ENCODE assay signal across 15 cellular contexts in the genomic region with DNA sequence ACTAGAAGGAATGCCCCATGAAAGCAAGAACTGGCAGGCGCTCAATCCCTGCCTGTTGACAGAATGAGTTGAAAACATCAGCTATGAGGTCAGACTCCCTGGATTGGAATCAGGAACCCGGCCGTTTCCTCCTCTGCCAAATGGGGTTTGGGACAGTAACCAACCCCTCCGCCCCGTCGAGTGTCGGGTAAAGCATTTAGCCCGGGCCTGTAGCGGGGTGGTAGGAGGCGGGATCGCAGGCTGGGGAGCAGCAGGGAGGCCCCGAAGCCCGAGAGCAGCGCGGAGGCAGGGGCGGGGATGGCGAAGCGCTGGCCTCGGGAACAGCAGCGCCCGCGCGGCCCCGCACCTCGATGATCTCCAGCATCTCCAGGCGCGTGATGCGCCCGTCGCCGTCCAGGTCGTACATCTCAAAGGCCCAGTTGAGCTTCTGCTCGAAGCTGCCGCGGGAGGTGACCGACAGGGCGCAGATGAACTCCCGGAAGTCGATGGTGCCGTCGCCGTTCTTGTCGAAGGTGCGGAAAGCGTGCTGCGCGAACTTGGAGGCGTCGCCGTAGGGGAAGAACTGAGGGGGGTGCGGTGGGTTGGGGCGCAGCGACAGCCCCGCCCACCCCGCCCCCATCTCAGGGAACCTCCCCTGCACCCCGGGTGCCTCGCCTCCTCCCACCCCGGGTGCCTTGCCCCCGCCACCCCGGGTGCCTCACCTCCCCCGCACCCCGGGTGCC. TPM values are rescaled to one million over a fixed set of nuclear protein-coding genes. Genes with fewer than 3 reads are reported as not detected.
DNase-seq lines count a peak whose midpoint lies in the region; ATAC-seq and TF ChIP-seq lines count a peak whose summit lies in the region.
"Had no signal": no experiment of that assay in that cellular context is flagged by ENCODE, and none has a peak within 500 bp of the region (broad histone marks: within the 10 kb centered on the region; RNA-seq: fewer than 3 reads in every experiment).

No MANE protein-coding gene starts in this region.

- ATAC-seq in HG03025 (IDR thresholded peaks at IDR 0.05; ENCODE audit: low FRiP score, unreplicated experiment), result no peak

- H3K27ac Mint-ChIP-seq in chondrocyte (ENCODE audit: unreplicated experiment) (no peak overlapping the region), glutamatergic neuron (ENCODE audit: unreplicated experiment) (no peak overlapping the region)

- H3K4me1 ChIP-seq in ovary (ENCODE audit: insufficient read depth), result peaks cover 3% of the 10 kb centered on the region

- WGBS in ovary, 3 donors, result 38 to 41% (median 41%) methylated on average over 55 to 62 of the region's 62 CpGs

- no peaks in the 10 kb centered on the region for H3K9me3 Mint-ChIP-seq in chondrocyte (ENCODE audit: low read depth)
- H3K9me3 Mint-ChIP-seq in glutamatergic neuron (ENCODE audit: unreplicated experiment), result no peaks in the 10 kb centered on the region

- TF ChIP-seq CTCF in GM10266 (IDR thresholded peaks at IDR 0.05; ENCODE audit: control insufficient read depth, insufficient read depth, low read depth, missing control alignments), result no peak
- TF ChIP-seq CTCF in chondrocyte (IDR thresholded peaks at IDR 0.05), result no peak
- TF ChIP-seq CTCF in ovary (IDR thresholded peaks at IDR 0.05), result no peak
- TF ChIP-seq CTCF in glutamatergic neuron (IDR thresholded peaks at IDR 0.05; ENCODE audit: partially characterized antibody, unreplicated experiment), result no peak

- no peak overlapping the region for H3K4me3 ChIP-seq in ovary
- H3K4me3 ChIP-seq: cardiac muscle cell had no signal

- H3K27ac ChIP-seq in ovary, result no peak overlapping the region
- H3K27ac ChIP-seq: C4-2B, cardiac muscle cell, transverse colon had no signal

- H3K36me3 Mint-ChIP-seq in chondrocyte (ENCODE audit: low read depth), result peaks cover 2% of the 10 kb centered on the region
- peaks cover 5% of the 10 kb centered on the region for H3K36me3 Mint-ChIP-seq in glutamatergic neuron (ENCODE audit: unreplicated experiment)

- no peaks in the 10 kb centered on the region for H3K9me3 ChIP-seq in ovary
- H3K9me3 ChIP-seq: transverse colon had no signal

- H3K4me3 Mint-ChIP-seq in chondrocyte (ENCODE audit: unreplicated experiment) (no peak overlapping the region), glutamatergic neuron (ENCODE audit: unreplicated experiment) (no peak overlapping the region)

- H3K27me3 ChIP-seq in ovary, result no peaks in the 10 kb centered on the region

- peak; percentile 15 for DNase-seq in GM10266 (ENCODE audit: extremely low spot score)
- DNase-seq in activated CD4-positive, alpha-beta T cell treated with anti-CD3 and anti-CD28 coated beads, Interleukin-2, amount 50 U/mL, for 1 hour, result peak; percentile 57
- DNase-seq in chondrocyte (ENCODE audit: low spot score), result peak; percentile 78
- DNase-seq in ovary, result peak in 3 of 5 donors; percentile 38 to 61 (median 51)
- DNase-seq in glutamatergic neuron, result no peak
- no peak for DNase-seq in HuH-7 (ENCODE audit: low spot score)
- no peak for DNase-seq in hepatic stellate cell (ENCODE audit: low spot score)
- DNase-seq: kidney glomerular epithelial cell, NCI-H69, transverse colon had no signal

- H3K4me1 Mint-ChIP-seq in chondrocyte (ENCODE audit: low read depth) (no peaks in the 10 kb centered on the region), glutamatergic neuron (ENCODE audit: low read depth, unreplicated experiment) (no peaks in the 10 kb centered on the region)

- H3K27me3 Mint-ChIP-seq in chondrocyte (ENCODE audit: low read depth), result peaks cover 59% of the 10 kb centered on the region
- H3K27me3 Mint-ChIP-seq in glutamatergic neuron (ENCODE audit: unreplicated experiment), result peaks cover 34% of the 10 kb centered on the region

- TF ChIP-seq POLR2A in ovary (IDR thresholded peaks at IDR 0.05), result no peak

- intact Hi-C loops in ovary (cut with DNase I), result loop anchor here in 1 of 4 donors (10.0 kb wide), 1 partner anchor 1421 kb away; no protein-coding TSS in a partner anchor

- no peaks in the 10 kb centered on the region for H3K36me3 ChIP-seq in ovary
- H3K36me3 ChIP-seq: cardiac muscle cell, transverse colon had no signal

- TF ChIP-seq EP300 in ovary (IDR thresholded peaks at IDR 0.05), result no peak

RNA-seq across cellular contexts. Expression of a gene that starts 7.5 kb away (rescaled TPM):
- total RNA-seq in chondrocyte (not detected in 3 replicates), ovary (1 to 10 TPM in 6 of 7 donors, under 1 TPM in 1; 0.88 to 7.7 (median 3.1) TPM), glutamatergic neuron (ENCODE audit: unreplicated experiment) (not detected)
- 10 to 100 TPM in 1 of 2 donors, 1 to 10 TPM in 1; 1.3 to 11.1 TPM for polyA plus RNA-seq in ovary
- total RNA-seq: fibroblast of villous mesenchyme had no signal

RNA-seq across cellular contexts. Expression of a gene that starts 11.8 kb away (rescaled TPM):
- total RNA-seq in chondrocyte, result 0.31 to 0.32 TPM in 2 of 3 replicates, not detected in the other
- 1 to 10 TPM in 4 of 7 donors, under 1 TPM in 1, not detected in 2; 0.34 to 2.4 (median 1.7) TPM for total RNA-seq in ovary
- polyA plus RNA-seq in ovary, result under 1 TPM; 0.15 to 0.97 TPM
- not detected for total RNA-seq in glutamatergic neuron (ENCODE audit: unreplicated experiment)
- total RNA-seq: cardiac muscle cell, fibroblast of villous mesenchyme, transverse colon had no signal

RNA-seq across cellular contexts. Expression of a gene that starts 44.3 kb away (rescaled TPM):
- total RNA-seq in chondrocyte (11.8 to 65.1 TPM (median 63.2 TPM) in 3 replicates), ovary (10 to 100 TPM in 5 of 7 donors, 1 to 10 TPM in 2; 1.8 to 27.2 (median 11.3) TPM), glutamatergic neuron (ENCODE audit: unreplicated experiment) (9.0 TPM)
- 10 to 100 TPM in 1 of 2 donors, 1 to 10 TPM in 1; 9.0 to 20.1 TPM for polyA plus RNA-seq in ovary
- total RNA-seq: SK-MEL-5 had no signal

RNA-seq across cellular contexts. Expression of a gene that starts 54.9 kb away (rescaled TPM):
- 31.5 to 32.7 TPM (median 32.6 TPM) in 3 replicates for total RNA-seq in chondrocyte
- 10 to 100 TPM; 30.9 to 66.2 (median 46.7) TPM for total RNA-seq in ovary
- 100 to 1,000 TPM in 1 of 2 donors, 10 to 100 TPM in 1; 53.3 to 103 TPM for polyA plus RNA-seq in ovary
- total RNA-seq in glutamatergic neuron (ENCODE audit: unreplicated experiment), result 28.8 TPM

Comparison
In these comparisons a context has a peak if more than half of its experiments do, and no peak if none do; other contexts are left out.
1. DNase-seq: peak in GM10266 (single experiment), activated CD4-positive, alpha-beta T cell treated with anti-CD3 and anti-CD28 coated beads, Interleukin-2, amount 50 U/mL, for 1 hour (single experiment), chondrocyte (single experiment) and ovary (3 of 5); none in glutamatergic neuron (single experiment), HuH-7 (single experiment) and hepatic stellate cell (single experiment).